ENCODE assay signal across 10 cellular contexts in the genomic region with DNA sequence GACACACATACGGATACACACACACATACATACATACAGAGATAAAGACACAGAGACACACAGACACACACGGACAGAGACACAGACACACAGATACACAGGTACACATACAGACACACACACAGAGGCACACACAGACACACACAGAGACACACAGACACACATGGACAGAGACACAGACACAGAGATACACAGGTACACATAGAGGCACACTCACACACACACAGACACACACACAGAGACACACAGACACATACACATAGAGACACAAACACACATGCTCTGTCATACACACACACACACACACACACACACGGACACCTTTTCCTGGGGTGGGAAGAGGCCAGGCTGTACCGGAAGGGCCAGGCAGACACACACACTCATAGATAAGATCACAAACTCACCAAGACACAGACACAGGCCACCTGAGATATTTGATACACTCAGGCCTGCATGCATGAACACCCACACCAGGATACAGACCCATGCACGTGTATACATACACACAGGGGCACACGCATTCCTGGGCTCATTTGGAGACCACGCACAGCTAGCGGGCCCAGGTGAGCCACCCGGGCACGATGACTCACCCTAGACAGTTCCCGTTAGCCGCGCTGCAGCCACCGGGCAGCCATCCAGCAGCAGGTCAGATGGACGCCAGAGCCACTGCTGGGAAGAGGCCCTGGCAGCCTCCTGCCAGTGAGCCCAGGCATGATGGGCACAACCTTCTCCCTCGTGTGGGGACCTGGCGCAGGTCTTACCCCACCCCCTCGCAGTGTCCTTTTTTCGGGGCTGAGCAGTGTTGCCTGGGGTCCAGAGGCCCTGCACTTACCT. TPM values are rescaled to one million over a fixed set of nuclear protein-coding genes. Genes with fewer than 3 reads are reported as not detected.
DNase-seq lines count a peak whose midpoint lies in the region; ATAC-seq and TF ChIP-seq lines count a peak whose summit lies in the region.
"Had no signal": no experiment of that assay in that cellular context is flagged by ENCODE, and none has a peak within 500 bp of the region (broad histone marks: within the 10 kb centered on the region; RNA-seq: fewer than 3 reads in every experiment).

No MANE protein-coding gene starts in this region.

- no peak overlapping the region for H3K27ac Mint-ChIP-seq in GM23338
- H3K27ac Mint-ChIP-seq: activated naive CD8-positive, alpha-beta T cell treated with anti-CD3 and anti-CD28 coated beads, Interleukin-2, amount 50 U/mL, for 24 hours had no signal

- no peaks in the 10 kb centered on the region for H3K36me3 Mint-ChIP-seq in GM23338 (ENCODE audit: low read depth)

- peak overlapping the region; percentile 2; the same call in 1 of the 3 replicates for H3K4me3 Mint-ChIP-seq in GM23338
- H3K4me3 Mint-ChIP-seq: activated naive CD8-positive, alpha-beta T cell treated with anti-CD3 and anti-CD28 coated beads, Interleukin-2, amount 50 U/mL, for 24 hours had no signal

- H3K79me2 ChIP-seq in GM23338 (replicated peaks; ENCODE audit: insufficient read depth), result no peaks in the 10 kb centered on the region

- no peak overlapping the region for H3K27ac ChIP-seq in GM23338 (ENCODE audit: low read depth)
- peak overlapping the region; percentile 39 for H3K27ac ChIP-seq in rectal smooth muscle tissue (ENCODE audit: low read depth, low read length)
- H3K27ac ChIP-seq: vagina had no signal

- H3K4me1 ChIP-seq in GM23338 (ENCODE audit: insufficient read depth), result peaks cover 4% of the 10 kb centered on the region; the same call in 1 of the 2 replicates
- peaks cover 22% of the 10 kb centered on the region for H3K4me1 ChIP-seq in rectal smooth muscle tissue (ENCODE audit: control insufficient read depth, insufficient read depth, low read length)

- H3K9me2 ChIP-seq in GM23338 (ENCODE audit: insufficient read depth), result no peaks in the 10 kb centered on the region

- H3K9me3 Mint-ChIP-seq in GM23338, result no peaks in the 10 kb centered on the region; the same call in 2 of the 3 replicates
- H3K9me3 Mint-ChIP-seq: activated naive CD8-positive, alpha-beta T cell treated with anti-CD3 and anti-CD28 coated beads, Interleukin-2, amount 50 U/mL, for 24 hours had no signal

- H3K4me2 ChIP-seq in GM23338, result no peak overlapping the region

- H3K9ac ChIP-seq in rectal smooth muscle tissue (ENCODE audit: low read length), result no peak overlapping the region

- intact Hi-C loops in left ventricle myocardium superior (cut with micrococcal nuclease), result loop anchor here (10.0 kb wide), 1 partner anchor 65 kb away; no protein-coding TSS in a partner anchor

- TF ChIP-seq CTCF in GM23338 (conservative IDR thresholded peaks at IDR 0.05; ENCODE audit: low read depth in 2 of 2), result no peak

- H3K36me3 ChIP-seq in GM23338 (ENCODE audit: insufficient read depth), result no peaks in the 10 kb centered on the region
- no peaks in the 10 kb centered on the region for H3K36me3 ChIP-seq in rectal smooth muscle tissue (ENCODE audit: control insufficient read depth, insufficient read depth, low read length)
- H3K36me3 ChIP-seq: vagina had no signal

- ATAC-seq in GM23338 (no peak), left ventricle myocardium superior (peak; percentile 66), GM18867 (IDR thresholded peaks at IDR 0.05; ENCODE audit: unreplicated experiment) (no peak), HG03139 (IDR thresholded peaks at IDR 0.05; ENCODE audit: unreplicated experiment) (no peak)
- ATAC-seq: activated naive CD8-positive, alpha-beta T cell treated with anti-CD3 and anti-CD28 coated beads, Interleukin-2, amount 50 U/mL, for 24 hours had no signal

- peaks cover 9% of the 10 kb centered on the region; the same call in 2 of the 3 replicates for H3K4me1 Mint-ChIP-seq in GM23338

- H4K20me1 ChIP-seq in GM23338 (replicated peaks; ENCODE audit: insufficient read depth), result no peaks in the 10 kb centered on the region

- DNase-seq in GM23338 (ENCODE audit: low spot score), result no peak
- DNase-seq in SW480 (ENCODE audit: low spot score), result peak; percentile 87
- DNase-seq in left ventricle myocardium superior, result peak; percentile 85
- DNase-seq in NCI-H1694 (lab: John Stamatoyannopoulos, UW), result no peak
- no peak for DNase-seq in activated CD4-positive, alpha-beta T cell treated with anti-CD3 and anti-CD28 coated beads, Interleukin-2, amount 50 U/mL, for 1 hour
- DNase-seq: activated naive CD8-positive, alpha-beta T cell treated with anti-CD3 and anti-CD28 coated beads, Interleukin-2, amount 50 U/mL, for 24 hours had no signal

- no peak overlapping the region for H2AFZ ChIP-seq in GM23338

- peaks cover 33% of the 10 kb centered on the region for H3K27me3 Mint-ChIP-seq in GM23338 (ENCODE audit: insufficient read depth, low read depth, poor library complexity)

- no peaks in the 10 kb centered on the region for H3F3A ChIP-seq in GM23338 (replicated peaks; ENCODE audit: low read depth)

- H3K27me3 ChIP-seq in GM23338 (ENCODE audit: insufficient read depth) (peaks cover 34% of the 10 kb centered on the region), rectal smooth muscle tissue (ENCODE audit: control insufficient read depth, insufficient read depth, low read length) (peaks cover 7% of the 10 kb centered on the region)
- H3K27me3 ChIP-seq: vagina had no signal

- H3K4me3 ChIP-seq in GM23338 (no peak overlapping the region), rectal smooth muscle tissue (ENCODE audit: low read length) (no peak overlapping the region)
- H3K4me3 ChIP-seq: vagina had no signal

TF ChIP-seq in GM23338, 12 proteins besides CTCF, POLR2A, EP300 and RAD21 (continues in another document):
- TF ChIP-seq ZNF331 (CRISPR knock-in tag; IDR thresholded peaks at IDR 0.05; ENCODE audit: low read depth), result no peak
- no peak for TF ChIP-seq CREB1 (CRISPR knock-in tag; IDR thresholded peaks at IDR 0.05; ENCODE audit: low read depth)

RNA-seq across cellular contexts. Expression of gene AHNAK2, which starts 1.8 kb away (rescaled TPM):
- total RNA-seq in GM23338 (2014; rRNA removed; shearing (Covaris generic)), result 2.6 TPM in 2 replicates
- polyA plus RNA-seq in GM23338 (2016; fragmentation: Nextera tagmentation; extraction: Ambion mirVana), result 1.1 and 1.6 TPM in 2 replicates
- 2.5 TPM for total RNA-seq in left ventricle myocardium superior

RNA-seq across cellular contexts. Expression of gene CLBA1, which starts 5.6 kb away (rescaled TPM):
- 1.8 and 4.9 TPM in 2 replicates for total RNA-seq in GM23338 (2014; rRNA removed; shearing (Covaris generic))
- 1.6 and 1.7 TPM in 2 replicates for polyA plus RNA-seq in GM23338 (2016; fragmentation: Nextera tagmentation; extraction: Ambion mirVana)
- total RNA-seq in left ventricle myocardium superior, result 1.5 TPM

RNA-seq across cellular contexts. Expression of gene CDCA4, which starts 40.9 kb away (rescaled TPM):
- total RNA-seq in GM23338 (2014; rRNA removed; shearing (Covaris generic)), result 62.4 and 70.7 TPM in 2 replicates
- 32.6 and 37.1 TPM in 2 replicates for polyA plus RNA-seq in GM23338 (2016; fragmentation: Nextera tagmentation; extraction: Ambion mirVana)
- 1.9 TPM for total RNA-seq in left ventricle myocardium superior

RNA-seq across cellular contexts. Expression of gene PLD4, which starts 55.3 kb away (rescaled TPM):
- 0.08 TPM in 1 of 2 replicates, not detected in the other for total RNA-seq in GM23338 (2014; rRNA removed; shearing (Covaris generic))
- polyA plus RNA-seq in GM23338 (2016; fragmentation: Nextera tagmentation; extraction: Ambion mirVana), result 0.21 TPM in 1 of 2 replicates, not detected in the other
- 0.27 TPM for total RNA-seq in left ventricle myocardium superior
- total RNA-seq: vagina had no signal

Comparison
In these comparisons a context has a peak if more than half of its experiments do, and no peak if none do; other contexts are left out.
1. DNase-seq: peak in SW480 (single experiment) and left ventricle myocardium superior (single experiment); none in GM23338 (single experiment), NCI-H1694 (single experiment) and activated CD4-positive, alpha-beta T cell treated with anti-CD3 and anti-CD28 coated beads, Interleukin-2, amount 50 U/mL, for 1 hour (single experiment).
2. RNA of gene CDCA4, which starts 40.9 kb away (total RNA-seq): 62.4 to 70.7 TPM in GM23338; 1.9 TPM in left ventricle myocardium superior (single experiment); every median in the first group is over 10 times any median in the second.